In the genomic region with DNA sequence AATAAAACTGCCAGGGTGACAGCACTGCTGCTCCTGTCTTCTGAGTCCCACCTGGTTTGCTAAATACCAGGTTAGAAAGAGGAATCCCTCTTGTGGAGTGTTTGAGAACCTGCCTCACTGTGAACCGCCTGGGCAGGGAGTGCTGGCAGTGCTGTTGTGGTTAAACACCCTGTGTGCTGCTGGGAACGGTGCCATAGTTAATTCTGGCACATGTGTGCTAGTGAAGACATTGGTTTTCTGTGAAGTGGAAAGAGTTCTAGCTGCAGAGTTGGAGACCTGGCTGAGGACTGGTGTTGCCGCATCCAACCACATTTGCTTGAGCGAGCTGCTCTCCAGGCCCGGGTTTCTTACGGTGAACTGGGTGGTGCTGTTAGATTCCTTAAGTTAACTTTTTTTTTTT, we compare ENCODE assay signal across 8 cellular contexts.
DNase-seq lines count a peak whose midpoint lies in the region; TF ChIP-seq lines count a peak whose summit lies in the region.

No MANE protein-coding gene starts in this region.

- H3K27me3 ChIP-seq in ovary: no peaks in the 10 kb centered on the region

- H3K4me1 ChIP-seq in ovary (ENCODE audit: insufficient read depth): peaks cover 6% of the 10 kb centered on the region

- 38 to 53% (median 52%) methylated on average over 6 of the region's 6 CpGs for WGBS in ovary, 3 donors

- no peak for TF ChIP-seq CTCF in ovary (IDR thresholded peaks at IDR 0.05)

- no peaks in the 10 kb centered on the region for H3K36me3 ChIP-seq in ovary

- DNase-seq in Daoy (ENCODE audit: low read depth) (peak; percentile 83), NCI-H446 (lab: John Stamatoyannopoulos, UW) (peak; percentile 34 to 60), fibroblast of gingiva (ENCODE audit: low read depth) (peak; percentile 91), ovary (peak; percentile 50 to 69 (median 59)), NCI-H2171 treated with DMSO at 0.1 percent for 48 hours (lab: John Stamatoyannopoulos, UW) (no peak), DMS53 (lab: John Stamatoyannopoulos, UW) (no peak), HT-29 (ENCODE audit: low spot score) (no peak)
- DNase-seq in activated T-cell treated with anti-CD3 and anti-CD28 coated beads, Interleukin-2, amount 50 U/mL, for 1 hour: no peak

- no peak for TF ChIP-seq POLR2A in ovary (IDR thresholded peaks at IDR 0.05)

- intact Hi-C loops in ovary (cut with DNase I): no loop called here

- no peaks in the 10 kb centered on the region for H3K9me3 ChIP-seq in ovary

- H3K4me3 ChIP-seq in ovary: no peak overlapping the region

- no peak for TF ChIP-seq EP300 in ovary (IDR thresholded peaks at IDR 0.05)

- H3K27ac ChIP-seq in ovary: no peak overlapping the region

Comparison
In these comparisons a context has a peak if more than half of its experiments do, and no peak if none do; other contexts are left out.
1. DNase-seq: peak in Daoy (single experiment), NCI-H446 (2 of 2), fibroblast of gingiva (single experiment) and ovary (5 of 5); none in activated T-cell treated with anti-CD3 and anti-CD28 coated beads, Interleukin-2, amount 50 U/mL, for 1 hour (single experiment), NCI-H2171 treated with DMSO at 0.1 percent for 48 hours (single experiment), DMS53 (single experiment) and HT-29 (single experiment).